In genomic region chr2:88691339-88692183, GRCh38 we compare ENCODE assay signal across 1 cellular context.
TF ChIP-seq lines count a peak whose summit lies in the region.

TSS of gene RPIA (plus strand) at chr2:88691673. CDS start at chr2:88691699, 26 bp downstream.

TF ChIP-seq in HepG2, 621 proteins besides CTCF, POLR2A, EP300 and RAD21 (continued from another document and continues in another):
- TF ChIP-seq ZNF646 (CRISPR knock-in tag; IDR thresholded peaks at IDR 0.05) (no peak), THAP9 (CRISPR knock-in tag; IDR thresholded peaks at IDR 0.05; ENCODE audit: borderline replicate concordance) (peak; percentile 97), GFI1 (CRISPR knock-in tag; IDR thresholded peaks at IDR 0.05; ENCODE audit: borderline replicate concordance) (peak; percentile 79), ZFY (CRISPR knock-in tag; IDR thresholded peaks at IDR 0.05) (peak; percentile 92), USF2 (IDR thresholded peaks at IDR 0.05; ENCODE audit: low read depth, low read length) (no peak), USF2 (CRISPR knock-in tag; IDR thresholded peaks at IDR 0.05; ENCODE audit: borderline replicate concordance) (peak; percentile 68; the same call in 1 of the 2 replicates), YEATS4 (CRISPR knock-in tag; IDR thresholded peaks at IDR 0.05; ENCODE audit: borderline replicate concordance) (peak; percentile 81; the same call in 1 of the 2 replicates), ZNF225 (CRISPR knock-in tag; IDR thresholded peaks at IDR 0.05) (0 out of 2 replicates have a peak, but pooled peaks have one; percentile 86), ZNF737 (CRISPR knock-in tag; IDR thresholded peaks at IDR 0.05; ENCODE audit: borderline replicate concordance) (peak; percentile 80; the same call in 1 of the 2 replicates), ZBTB49 (CRISPR knock-in tag; IDR thresholded peaks at IDR 0.05; ENCODE audit: borderline replicate concordance) (peak; percentile 76), KDM5B (CRISPR knock-in tag; IDR thresholded peaks at IDR 0.05; ENCODE audit: borderline replicate concordance) (peak; percentile 97), ZNF724P (CRISPR knock-in tag; IDR thresholded peaks at IDR 0.05; ENCODE audit: borderline replicate concordance) (peak; percentile 93; the same call in 1 of the 2 replicates), RBM39 (IDR thresholded peaks at IDR 0.05; ENCODE audit: low read depth, low read length, poor library complexity, severe bottlenecking) (peak; percentile 59), ARID5B (CRISPR knock-in tag; IDR thresholded peaks at IDR 0.05) (peak; percentile 66; the same call in 1 of the 2 replicates), KAT2B (IDR thresholded peaks at IDR 0.05; ENCODE audit: borderline replicate concordance, low read depth, low read length) (no peak), MIER3 (CRISPR knock-in tag; IDR thresholded peaks at IDR 0.05; ENCODE audit: borderline replicate concordance) (peak; percentile 73; the same call in 1 of the 2 replicates), ZFYVE20 (CRISPR knock-in tag; IDR thresholded peaks at IDR 0.05; ENCODE audit: borderline replicate concordance, low read depth) (peak; percentile 58; the same call in 1 of the 2 replicates), SMARCE1 (IDR thresholded peaks at IDR 0.05; ENCODE audit: borderline replicate concordance) (no peak), ARID4A (CRISPR knock-in tag; IDR thresholded peaks at IDR 0.05; ENCODE audit: borderline replicate concordance) (peak; percentile 99), ZUFSP (CRISPR knock-in tag; IDR thresholded peaks at IDR 0.05; ENCODE audit: borderline replicate concordance) (no peak), NFYC (CRISPR knock-in tag; IDR thresholded peaks at IDR 0.05) (peak; percentile 52; the same call in 1 of the 2 replicates), DBP (CRISPR knock-in tag; IDR thresholded peaks at IDR 0.05; ENCODE audit: not compliant biosample characterization) (no peak), TRIM24 (CRISPR knock-in tag; IDR thresholded peaks at IDR 0.05) (no peak), ZNF7 (CRISPR knock-in tag; IDR thresholded peaks at IDR 0.05) (peak; percentile 48; the same call in 1 of the 2 replicates)
